Comparison of ENCODE assay signal across 18 cellular contexts in the genomic region with DNA sequence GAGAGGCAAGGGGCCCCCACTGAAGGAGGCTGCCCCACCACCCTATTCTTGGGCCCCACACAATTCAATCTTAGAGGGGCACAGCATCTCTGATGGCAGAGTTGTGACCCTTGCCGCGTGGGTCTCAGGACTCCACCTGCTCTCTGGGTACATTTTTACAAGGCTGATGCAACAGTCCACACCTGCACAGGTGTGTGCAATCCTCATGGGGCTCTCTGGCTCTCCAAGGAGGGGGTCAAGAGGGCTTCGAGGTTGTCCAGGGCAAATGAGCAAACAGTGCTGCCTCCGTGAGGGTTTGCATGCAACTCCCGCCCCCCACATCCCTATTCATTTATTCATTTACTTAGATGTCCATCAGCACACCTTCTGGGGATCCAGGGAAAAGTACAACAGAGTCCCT.
"Had no signal": no experiment of that assay in that cellular context is flagged by ENCODE, and none has a peak within 500 bp of the region (broad histone marks: within the 10 kb centered on the region; RNA-seq: fewer than 3 reads in every experiment).

No MANE protein-coding gene starts in this region.

- H3K9me3 Mint-ChIP-seq: activated naive CD4-positive, alpha-beta T cell treated with anti-CD3 and anti-CD28 coated beads, Interleukin-2, amount 10 ng/mL, durations not matched to agents 7 days and 5 days; activated naive CD8-positive, alpha-beta T cell treated with anti-CD3 and anti-CD28 coated beads, Interleukin-2, amount 50 U/mL, for 24 hours; activated T-cell treated with anti-CD3 and anti-CD28 coated beads, Interleukin-2, amount 50 U/mL, for 4 hours; memory B cell had no signal

- H3K4me3 ChIP-seq: sigmoid colon, smooth muscle cell, thoracic aorta, upper lobe of left lung had no signal

- ATAC-seq: activated naive CD8-positive, alpha-beta T cell treated with anti-CD3 and anti-CD28 coated beads, Interleukin-2, amount 50 U/mL, for 24 hours; activated T-cell treated with anti-CD3 and anti-CD28 coated beads, Interleukin-2, amount 50 U/mL, for 4 hours had no signal

- H3K27ac Mint-ChIP-seq: activated naive CD4-positive, alpha-beta T cell treated with anti-CD3 and anti-CD28 coated beads, Interleukin-2, amount 10 ng/mL, durations not matched to agents 7 days and 5 days; activated naive CD8-positive, alpha-beta T cell treated with anti-CD3 and anti-CD28 coated beads, Interleukin-2, amount 50 U/mL, for 24 hours; memory B cell had no signal

- H3K4me3 Mint-ChIP-seq: activated naive CD4-positive, alpha-beta T cell treated with anti-CD3 and anti-CD28 coated beads, Interleukin-2, amount 10 ng/mL, durations not matched to agents 7 days and 5 days; activated naive CD8-positive, alpha-beta T cell treated with anti-CD3 and anti-CD28 coated beads, Interleukin-2, amount 50 U/mL, for 24 hours; activated T-cell treated with anti-CD3 and anti-CD28 coated beads, Interleukin-2, amount 50 U/mL, for 4 hours; memory B cell had no signal

- DNase-seq: activated CD8-positive, alpha-beta memory T cell treated with anti-CD3 and anti-CD28 coated beads for 24 hours; activated CD8-positive, alpha-beta memory T cell treated with anti-CD3 and anti-CD28 coated beads, Interleukin-2, amount 50 U/mL, for 4 hours; activated naive CD4-positive, alpha-beta T cell treated with anti-CD3 and anti-CD28 coated beads, Interleukin-2, amount 10 ng/mL, durations not matched to agents 7 days and 5 days; activated naive CD8-positive, alpha-beta T cell treated with anti-CD3 and anti-CD28 coated beads, Interleukin-2, amount 50 U/mL, for 24 hours; activated T-cell treated with anti-CD3 and anti-CD28 coated beads, Interleukin-2, amount 50 U/mL, for 4 hours; cerebellar nuclear complex; effector CD4-positive, alpha-beta T cell; erythroblast; foreskin fibroblast; occipital lobe; sigmoid colon; stimulated activated CD4-positive, alpha-beta T cell treated with anti-CD3 and anti-CD28 coated beads, Interleukin-2, amount 100 ng/mL, for 48 hours; stimulated activated naive CD4-positive, alpha-beta T cell; T-helper 9 cell had no signal

- H3K27me3 ChIP-seq: upper lobe of left lung had no signal

- H3K36me3 Mint-ChIP-seq: activated naive CD4-positive, alpha-beta T cell treated with anti-CD3 and anti-CD28 coated beads, Interleukin-2, amount 10 ng/mL, durations not matched to agents 7 days and 5 days; memory B cell had no signal

- H3K36me3 ChIP-seq: sigmoid colon, thoracic aorta, upper lobe of left lung had no signal

- H3K4me1 Mint-ChIP-seq: activated naive CD4-positive, alpha-beta T cell treated with anti-CD3 and anti-CD28 coated beads, Interleukin-2, amount 10 ng/mL, durations not matched to agents 7 days and 5 days; memory B cell had no signal
